Comparison of ENCODE assay signal across 8 cellular contexts in genomic region chr19:14871619-14872230, GRCh38. TPM values are rescaled to one million over a fixed set of nuclear protein-coding genes. Genes with fewer than 3 reads are reported as not detected.
A peak's percentile ranks its signal among the peaks of the same experiment; 100 is the strongest.
DNase-seq lines count a peak whose midpoint lies in the region; ATAC-seq, FAIRE-seq and TF ChIP-seq lines count a peak whose summit lies in the region.

No MANE protein-coding gene starts in this region.

- no peaks in the 10 kb centered on the region for H3K4me1 ChIP-seq in BE2C

- H3K9me3 ChIP-seq in BE2C = no peaks in the 10 kb centered on the region

- peak; percentile 38 for TF ChIP-seq CTCF in BE2C (IDR thresholded peaks at IDR 0.05; ENCODE audit: low read depth, low read length)

- H3K27me3 ChIP-seq in BE2C = no peaks in the 10 kb centered on the region

- no peak for ATAC-seq in HG03457 (IDR thresholded peaks at IDR 0.05; ENCODE audit: unreplicated experiment)

- DNase-seq in BE2C = no peak
- DNase-seq in HEK293T (ENCODE audit: extremely low spot score) = peak; percentile 12
- DNase-seq in kidney tubule cell (ENCODE audit: low spot score) = peak; percentile 13
- DNase-seq in amniotic stem cell (lab: John Stamatoyannopoulos, UW) = no peak
- no peak for DNase-seq in ureter (ENCODE audit: low spot score)
- DNase-seq in activated T-cell treated with anti-CD3 and anti-CD28 coated beads for 4 hours = no peak

- POLR2A ChIA-PET in HEK293T (lab: Yijun Ruan, JAX) = no interaction called here

- FAIRE-seq in TTC549 (lab: Jason Lieb, UNC) = peak; percentile 89

- H3K36me3 ChIP-seq in BE2C = no peaks in the 10 kb centered on the region

- no peak overlapping the region for H3K4me3 ChIP-seq in BE2C (ENCODE audit: low read depth, low read length)

- CTCF ChIA-PET in HEK293T (lab: Yijun Ruan, JAX) = no interaction called here

TF ChIP-seq in HEK293T, 16 proteins besides CTCF, POLR2A, EP300 and RAD21:
- TF ChIP-seq NFRKB (IDR thresholded peaks at IDR 0.05) (no peak), L3MBTL2 (conservative IDR thresholded peaks at IDR 0.05) (no peak), ARNT (IDR thresholded peaks at IDR 0.05) (no peak), FOXA1 (IDR thresholded peaks at IDR 0.05) (no peak), PKNOX1 (IDR thresholded peaks at IDR 0.05) (no peak), TARDBP (IDR thresholded peaks at IDR 0.05) (no peak), SP1 (IDR thresholded peaks at IDR 0.05) (no peak), FOXK2 (IDR thresholded peaks at IDR 0.05) (no peak), ZNF384 (IDR thresholded peaks at IDR 0.05) (no peak), FOXM1 (IDR thresholded peaks at IDR 0.05; ENCODE audit: borderline replicate concordance) (no peak), CTBP1 (IDR thresholded peaks at IDR 0.05; ENCODE audit: borderline replicate concordance) (no peak)

RNA-seq across cellular contexts. Expression of gene OR7A17, which starts 14.2 kb away (rescaled TPM):
- polyA plus RNA-seq in BE2C (2012; ENCODE audit: insufficient read depth, insufficient read length, low read depth) = not detected
- total RNA-seq in ureter = not detected

RNA-seq across cellular contexts. Expression of gene OR7A10, which starts 23.0 kb away (rescaled TPM):
- not detected for polyA plus RNA-seq in BE2C (2012; ENCODE audit: insufficient read depth, insufficient read length, low read depth)
- total RNA-seq in ureter = not detected

RNA-seq across cellular contexts. Expression of gene OR7A5, which starts 36.7 kb away (rescaled TPM):
- polyA plus RNA-seq in BE2C (2012; ENCODE audit: insufficient read depth, insufficient read length, low read depth) = not detected
- total RNA-seq in ureter = not detected

RNA-seq across cellular contexts. Expression of gene OR7C1, which starts 36.7 kb away (rescaled TPM):
- 0.28 TPM for polyA plus RNA-seq in BE2C (2012; ENCODE audit: insufficient read depth, insufficient read length, low read depth)
- total RNA-seq in ureter = not detected

Comparison
In these comparisons a context has a peak if more than half of its experiments do, and no peak if none do; other contexts are left out.
1. DNase-seq: peak in HEK293T (single experiment) and kidney tubule cell (single experiment); none in BE2C (single experiment), amniotic stem cell (single experiment), ureter (single experiment) and activated T-cell treated with anti-CD3 and anti-CD28 coated beads for 4 hours (single experiment).